Comparison of ENCODE assay signal across 18 cellular contexts in the genomic region with DNA sequence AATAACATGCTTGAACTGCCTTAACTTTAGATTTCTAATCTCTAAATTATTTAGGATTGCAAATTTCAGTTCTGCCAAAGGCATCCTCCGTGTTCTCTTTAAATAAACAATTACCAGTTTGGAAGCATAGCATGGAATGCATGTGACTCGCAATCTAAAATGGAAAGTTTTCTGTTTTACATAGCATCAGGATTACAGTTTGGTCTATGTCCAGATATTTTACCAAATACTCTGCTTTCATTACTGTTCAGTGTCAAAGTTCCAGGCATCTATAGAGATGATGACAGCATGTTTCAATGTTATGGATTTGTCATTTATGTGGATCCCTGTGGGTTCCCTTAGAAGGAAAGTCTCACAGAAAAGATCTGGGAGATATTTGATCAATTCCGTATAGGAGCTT. TPM values are rescaled to one million over a fixed set of nuclear protein-coding genes. Genes with fewer than 3 reads are reported as not detected.
"Had no signal": no experiment of that assay in that cellular context is flagged by ENCODE, and none has a peak within 500 bp of the region (broad histone marks: within the 10 kb centered on the region; RNA-seq: fewer than 3 reads in every experiment).

No MANE protein-coding gene starts in this region.

- H3K27ac ChIP-seq: body of pancreas, pancreas, skin epidermis, tibial nerve had no signal

- H3K36me3 ChIP-seq: pancreas, tibial nerve had no signal

- DNase-seq: activated CD4-positive, alpha-beta T cell treated with anti-CD3 and anti-CD28 coated beads for 48 hours; activated CD8-positive, alpha-beta T cell treated with anti-CD3 and anti-CD28 coated beads, Interleukin-2, amount 10 ng/mL, durations not matched to agents 7 days and 5 days; activated naive CD4-positive, alpha-beta T cell; activated naive CD8-positive, alpha-beta T cell treated with anti-CD3 and anti-CD28 coated beads, Interleukin-2, amount 50 U/mL, for 24 hours; body of pancreas; central memory CD4-positive, alpha-beta T cell; effector memory CD8-positive, alpha-beta T cell; erythroblast; pancreas; retina had no signal

- H3K36me3 Mint-ChIP-seq: mesothelial cell of epicardium had no signal

- H3K4me3 ChIP-seq: body of pancreas, pancreas, skin epidermis, tibial nerve had no signal

- H3K27ac Mint-ChIP-seq: activated CD8-positive, alpha-beta T cell treated with anti-CD3 and anti-CD28 coated beads, Interleukin-2, amount 10 ng/mL, durations not matched to agents 7 days and 5 days; activated naive CD8-positive, alpha-beta T cell treated with anti-CD3 and anti-CD28 coated beads, Interleukin-2, amount 50 U/mL, for 24 hours; activated T-helper 1 cell treated with anti-CD3 and anti-CD28 coated beads, Interleukin-12 subunit alpha, Interleukin-12 subunit beta, Interleukin-2, Interleukin-4 antibody, amounts not matched to agents 30 ng/mL and 10 ng/mL and 1 ng/mL, durations not matched to agents 14 hours and 24 hours and 36 hours; dendritic cell treated with granulocyte-macrophage colony-stimulating factor and Interleukin-4, amounts not matched to agents 40 ng/mL and 50 ng/mL, for 4 days; effector memory CD8-positive, alpha-beta T cell; mesothelial cell of epicardium; T-helper 1 cell treated with Interleukin-12 subunit alpha and Interleukin-12 subunit beta and Interleukin-4 antibody, amounts not matched to agents 30 μg/mL and 1 μg/mL, for 36 hours had no signal

- FAIRE-seq: pancreas had no signal

- H3K4me1 Mint-ChIP-seq: neural crest cell had no signal

- H3K4me3 Mint-ChIP-seq: activated CD8-positive, alpha-beta T cell treated with anti-CD3 and anti-CD28 coated beads, Interleukin-2, amount 10 ng/mL, durations not matched to agents 7 days and 5 days; activated naive CD8-positive, alpha-beta T cell treated with anti-CD3 and anti-CD28 coated beads, Interleukin-2, amount 50 U/mL, for 24 hours; activated T-helper 1 cell treated with anti-CD3 and anti-CD28 coated beads, Interleukin-12 subunit alpha, Interleukin-12 subunit beta, Interleukin-2, Interleukin-4 antibody, amounts not matched to agents 30 ng/mL and 10 ng/mL and 1 ng/mL, durations not matched to agents 14 hours and 24 hours and 36 hours; dendritic cell treated with granulocyte-macrophage colony-stimulating factor and Interleukin-4, amounts not matched to agents 40 ng/mL and 50 ng/mL, for 4 days; effector memory CD8-positive, alpha-beta T cell; mesothelial cell of epicardium; neural crest cell; T-helper 1 cell treated with Interleukin-12 subunit alpha and Interleukin-12 subunit beta and Interleukin-4 antibody, amounts not matched to agents 30 μg/mL and 1 μg/mL, for 36 hours had no signal

- H3K4me1 ChIP-seq: body of pancreas, pancreas, tibial nerve had no signal

- ATAC-seq: activated CD8-positive, alpha-beta T cell treated with anti-CD3 and anti-CD28 coated beads, Interleukin-2, amount 10 ng/mL, durations not matched to agents 7 days and 5 days; activated naive CD8-positive, alpha-beta T cell treated with anti-CD3 and anti-CD28 coated beads, Interleukin-2, amount 50 U/mL, for 24 hours; body of pancreas; effector memory CD8-positive, alpha-beta T cell; pancreas had no signal

- H3K27me3 ChIP-seq: body of pancreas, tibial nerve had no signal

- H3K9me3 Mint-ChIP-seq: activated naive CD8-positive, alpha-beta T cell treated with anti-CD3 and anti-CD28 coated beads, Interleukin-2, amount 50 U/mL, for 24 hours; activated T-helper 1 cell treated with anti-CD3 and anti-CD28 coated beads, Interleukin-12 subunit alpha, Interleukin-12 subunit beta, Interleukin-2, Interleukin-4 antibody, amounts not matched to agents 30 ng/mL and 10 ng/mL and 1 ng/mL, durations not matched to agents 14 hours and 24 hours and 36 hours; dendritic cell treated with granulocyte-macrophage colony-stimulating factor and Interleukin-4, amounts not matched to agents 40 ng/mL and 50 ng/mL, for 4 days; effector memory CD8-positive, alpha-beta T cell; neural crest cell; T-helper 1 cell treated with Interleukin-12 subunit alpha and Interleukin-12 subunit beta and Interleukin-4 antibody, amounts not matched to agents 30 μg/mL and 1 μg/mL, for 36 hours had no signal

- H3K9me3 ChIP-seq: body of pancreas, pancreas, tibial nerve had no signal

RNA-seq across cellular contexts. Expression of gene FLT1, which starts 16.8 kb away (rescaled TPM):
- total RNA-seq: myocyte, neural crest cell had no signal
